8 cellular contexts compared by ENCODE assay signal in the genomic region with DNA sequence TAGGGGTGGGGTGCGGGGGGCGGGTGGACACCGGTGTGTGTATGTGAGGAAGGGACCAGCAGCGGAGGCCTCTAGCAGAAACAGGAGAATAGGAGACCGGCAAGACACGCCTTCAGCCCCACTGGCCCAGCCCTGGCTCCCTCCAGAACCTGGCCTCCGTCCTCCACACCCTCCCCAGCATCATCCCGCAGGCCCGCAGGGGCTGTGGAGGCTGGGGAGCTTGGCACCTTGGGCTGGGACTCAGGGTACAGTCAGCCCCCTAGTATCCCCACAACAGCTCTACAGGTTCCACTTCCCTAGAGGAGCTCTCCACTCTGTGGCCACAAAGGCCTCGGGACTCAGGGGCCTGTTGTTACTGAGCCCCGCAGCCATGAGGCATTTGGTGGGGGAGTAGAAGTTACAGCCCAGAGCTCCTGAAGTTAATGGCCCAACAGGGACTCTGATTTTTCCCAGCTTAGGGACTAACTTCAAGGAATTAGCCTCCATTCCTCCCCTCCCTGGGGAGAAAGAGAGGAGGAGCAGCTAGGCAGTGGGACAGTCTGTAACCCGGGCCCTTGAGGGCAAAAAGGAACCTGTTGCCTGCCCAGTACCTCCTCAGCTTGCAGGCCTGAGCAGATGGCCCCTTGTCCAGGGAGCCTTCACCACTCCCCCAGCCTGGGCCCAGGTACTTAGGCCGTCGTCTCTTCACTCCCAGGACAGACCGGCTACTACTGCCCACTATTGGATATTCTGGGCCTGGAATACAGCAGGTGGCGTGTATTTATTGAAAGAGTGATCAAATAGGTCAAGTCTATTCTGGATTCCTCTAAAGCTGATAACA. TPM values are rescaled to one million over a fixed set of nuclear protein-coding genes. Genes with fewer than 3 reads are reported as not detected.
A peak's percentile ranks its signal among the peaks of the same experiment; 100 is the strongest.
DNase-seq lines count a peak whose midpoint lies in the region; ATAC-seq, FAIRE-seq and TF ChIP-seq lines count a peak whose summit lies in the region.

No MANE protein-coding gene starts in this region.

- H3K9me3 ChIP-seq in left lung, result no peaks in the 10 kb centered on the region

- H3K27ac ChIP-seq in angular gyrus (ENCODE audit: low read depth, low read length), result peak overlapping the region; percentile 100
- H3K27ac ChIP-seq in left lung, result peak overlapping the region; percentile 91 to 99
- H3K27ac ChIP-seq in substantia nigra (ENCODE audit: low read depth, low read length, poor library complexity, severe bottlenecking), result peak overlapping the region; percentile 97

- H3K27ac Mint-ChIP-seq in IgD-negative memory B cell, result peak overlapping the region in 2 of 3 donors; percentile 54 to 97

- H3K36me3 ChIP-seq in left lung, result no peaks in the 10 kb centered on the region

- intact Hi-C loops in left lung (cut with DNase I), result no loop called here

- H3K4me1 ChIP-seq in left lung, result peaks cover 16 to 60% of the 10 kb centered on the region in 2 donors

- in situ Hi-C loops in Caki2 (cut with HindIII; ENCODE audit: low pct_unique_long_range_greater_than_20kb, low sequenced_read_pairs), result no loop called here

- H3K27me3 Mint-ChIP-seq in IgD-negative memory B cell, result no peaks in the 10 kb centered on the region

- peak overlapping the region; percentile 60 to 95 (median 86) for H3K4me3 Mint-ChIP-seq in IgD-negative memory B cell

- DNase-seq in Caki2 (ENCODE audit: low read depth), result peak; percentile 60
- no peak for DNase-seq in left lung
- peak in 15 of 49 donors; percentile 41 to 76 (median 61) for DNase-seq in substantia nigra (lab: John Stamatoyannopoulos, UW)
- no peak for DNase-seq in NK-92 treated with Interleukin-12 subunit alpha and Interleukin-12 subunit beta, amount 100 ng/mL, for 24 hours (lab: John Stamatoyannopoulos, UW)
- DNase-seq in urothelium cell line (ENCODE audit: low spot score), result no peak
- DNase-seq in NCI-H2029 (lab: John Stamatoyannopoulos, UW), result no peak

- H3K36me3 Mint-ChIP-seq in IgD-negative memory B cell, result no peaks in the 10 kb centered on the region

- peak overlapping the region; percentile 19 to 40 for H3K4me3 ChIP-seq in left lung

- no peak for TF ChIP-seq CTCF in left lung (IDR thresholded peaks at IDR 0.05)

- H3K4me1 Mint-ChIP-seq in IgD-negative memory B cell, result peaks cover 4 to 12% (median 5%) of the 10 kb centered on the region in 3 donors

- no peak for FAIRE-seq in urothelium cell line (lab: Jason Lieb, UNC)

- no peaks in the 10 kb centered on the region for H3K27me3 ChIP-seq in left lung

- peak; percentile 2 for ATAC-seq in left lung

- no peaks in the 10 kb centered on the region for H3K9me3 Mint-ChIP-seq in IgD-negative memory B cell

RNA-seq across cellular contexts. Expression of a gene that starts 20.0 kb away (rescaled TPM):
- 0.44 TPM in 1 of 2 replicates, not detected in the other for total RNA-seq in Caki2 (2014; rRNA removed; shearing (Covaris generic); ENCODE audit: low replicate concordance)
- not detected for polyA plus RNA-seq in IgD-negative memory B cell
- total RNA-seq in left lung, result under 1 TPM; 0.60 to 0.90 TPM

RNA-seq across cellular contexts. Expression of a gene that starts 28.3 kb away (rescaled TPM):
- 429 and 545 TPM in 2 replicates for total RNA-seq in Caki2 (2014; rRNA removed; shearing (Covaris generic); ENCODE audit: low replicate concordance)
- 542 TPM for polyA plus RNA-seq in IgD-negative memory B cell
- 100 to 1,000 TPM; 340 to 418 TPM for total RNA-seq in left lung
